Comparison of ENCODE assay signal across 1 cellular context in the genomic region with DNA sequence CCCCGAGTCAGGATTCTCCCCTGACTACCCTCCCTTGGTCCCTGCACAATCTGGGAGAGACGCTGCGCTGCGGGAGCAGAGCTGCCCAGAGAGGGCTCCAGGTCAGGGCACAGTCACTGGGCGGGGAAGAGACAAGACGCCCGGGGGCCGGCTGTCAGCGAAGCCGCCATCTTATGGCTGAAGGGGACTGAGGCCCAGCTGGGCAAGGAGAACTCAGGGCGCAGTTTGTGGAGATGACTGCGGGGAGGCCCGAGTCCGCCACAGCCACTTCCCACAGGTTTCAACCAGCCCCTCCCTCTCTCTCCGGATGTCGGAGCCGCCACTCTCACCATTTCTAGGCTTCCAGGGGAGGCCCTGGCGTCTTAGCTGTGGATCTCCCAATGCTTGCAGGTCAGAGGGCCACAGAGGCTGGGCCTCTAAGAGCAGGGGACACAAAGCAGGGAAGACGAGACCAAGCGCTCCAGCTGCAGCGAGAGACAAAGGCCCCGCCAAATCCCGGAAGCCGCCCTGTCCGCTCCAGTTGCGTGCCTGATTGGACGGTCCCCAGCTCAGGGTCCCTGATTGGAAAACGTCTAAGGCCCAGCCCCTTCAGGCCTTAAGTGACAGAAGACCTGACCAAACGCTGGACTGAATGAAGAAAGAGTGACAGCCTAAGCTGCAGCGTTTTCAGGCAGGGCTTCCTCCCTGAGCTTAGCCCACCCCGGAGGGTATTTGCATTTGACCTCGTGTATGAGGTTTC.
TF ChIP-seq lines count a peak whose summit lies in the region.

A gene (minus strand): TSS at position 484 of the 739 bp plus-strand sequence. CDS start 152 bp downstream, at position 332.

TF ChIP-seq in HepG2, 621 proteins besides CTCF, POLR2A, EP300 and RAD21 (continued from another document and continues in another):
- TF ChIP-seq, protein P1, sequence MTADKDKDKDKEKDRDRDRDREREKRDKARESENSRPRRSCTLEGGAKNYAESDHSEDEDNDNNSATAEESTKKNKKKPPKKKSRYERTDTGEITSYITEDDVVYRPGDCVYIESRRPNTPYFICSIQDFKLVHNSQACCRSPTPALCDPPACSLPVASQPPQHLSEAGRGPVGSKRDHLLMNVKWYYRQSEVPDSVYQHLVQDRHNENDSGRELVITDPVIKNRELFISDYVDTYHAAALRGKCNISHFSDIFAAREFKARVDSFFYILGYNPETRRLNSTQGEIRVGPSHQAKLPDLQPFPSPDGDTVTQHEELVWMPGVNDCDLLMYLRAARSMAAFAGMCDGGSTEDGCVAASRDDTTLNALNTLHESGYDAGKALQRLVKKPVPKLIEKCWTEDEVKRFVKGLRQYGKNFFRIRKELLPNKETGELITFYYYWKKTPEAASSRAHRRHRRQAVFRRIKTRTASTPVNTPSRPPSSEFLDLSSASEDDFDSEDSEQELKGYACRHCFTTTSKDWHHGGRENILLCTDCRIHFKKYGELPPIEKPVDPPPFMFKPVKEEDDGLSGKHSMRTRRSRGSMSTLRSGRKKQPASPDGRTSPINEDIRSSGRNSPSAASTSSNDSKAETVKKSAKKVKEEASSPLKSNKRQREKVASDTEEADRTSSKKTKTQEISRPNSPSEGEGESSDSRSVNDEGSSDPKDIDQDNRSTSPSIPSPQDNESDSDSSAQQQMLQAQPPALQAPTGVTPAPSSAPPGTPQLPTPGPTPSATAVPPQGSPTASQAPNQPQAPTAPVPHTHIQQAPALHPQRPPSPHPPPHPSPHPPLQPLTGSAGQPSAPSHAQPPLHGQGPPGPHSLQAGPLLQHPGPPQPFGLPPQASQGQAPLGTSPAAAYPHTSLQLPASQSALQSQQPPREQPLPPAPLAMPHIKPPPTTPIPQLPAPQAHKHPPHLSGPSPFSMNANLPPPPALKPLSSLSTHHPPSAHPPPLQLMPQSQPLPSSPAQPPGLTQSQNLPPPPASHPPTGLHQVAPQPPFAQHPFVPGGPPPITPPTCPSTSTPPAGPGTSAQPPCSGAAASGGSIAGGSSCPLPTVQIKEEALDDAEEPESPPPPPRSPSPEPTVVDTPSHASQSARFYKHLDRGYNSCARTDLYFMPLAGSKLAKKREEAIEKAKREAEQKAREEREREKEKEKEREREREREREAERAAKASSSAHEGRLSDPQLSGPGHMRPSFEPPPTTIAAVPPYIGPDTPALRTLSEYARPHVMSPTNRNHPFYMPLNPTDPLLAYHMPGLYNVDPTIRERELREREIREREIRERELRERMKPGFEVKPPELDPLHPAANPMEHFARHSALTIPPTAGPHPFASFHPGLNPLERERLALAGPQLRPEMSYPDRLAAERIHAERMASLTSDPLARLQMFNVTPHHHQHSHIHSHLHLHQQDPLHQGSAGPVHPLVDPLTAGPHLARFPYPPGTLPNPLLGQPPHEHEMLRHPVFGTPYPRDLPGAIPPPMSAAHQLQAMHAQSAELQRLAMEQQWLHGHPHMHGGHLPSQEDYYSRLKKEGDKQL (CRISPR knock-in tag; IDR thresholded peaks at IDR 0.05; ENCODE audit: low read depth): no peak
- TF ChIP-seq SIX4 (CRISPR knock-in tag; IDR thresholded peaks at IDR 0.05) (no peak), MIXL1 (CRISPR knock-in tag; IDR thresholded peaks at IDR 0.05) (no peak), ZNF253 (CRISPR knock-in tag; IDR thresholded peaks at IDR 0.05; ENCODE audit: borderline replicate concordance) (no peak), POGZ (CRISPR knock-in tag; IDR thresholded peaks at IDR 0.05) (peak; percentile 55), GABPA (IDR thresholded peaks at IDR 0.05; ENCODE audit: low read depth, low read length) (peak; percentile 70), GABPA (CRISPR knock-in tag; IDR thresholded peaks at IDR 0.05; ENCODE audit: low read depth) (peak; percentile 84), ZNF3 (CRISPR knock-in tag; IDR thresholded peaks at IDR 0.05) (no peak), ZNF251 (CRISPR knock-in tag; IDR thresholded peaks at IDR 0.05) (no peak), NR2F2 (IDR thresholded peaks at IDR 0.05; ENCODE audit: borderline replicate concordance, low read depth) (no peak), ZNF143 (CRISPR knock-in tag; IDR thresholded peaks at IDR 0.05) (no peak), ZNF775 (CRISPR knock-in tag; IDR thresholded peaks at IDR 0.05; ENCODE audit: borderline replicate concordance) (no peak), FOXC1 (CRISPR knock-in tag; IDR thresholded peaks at IDR 0.05; ENCODE audit: borderline replicate concordance) (no peak), ZNF30 (CRISPR knock-in tag; IDR thresholded peaks at IDR 0.05) (no peak), SIN3A (IDR thresholded peaks at IDR 0.05; ENCODE audit: borderline replicate concordance, low read depth, low read length) (peak; percentile 90; the same call in 1 of the 2 replicates), ZNF567 (CRISPR knock-in tag; IDR thresholded peaks at IDR 0.05; ENCODE audit: borderline replicate concordance) (no peak), ATF7-NPFF (CRISPR knock-in tag; IDR thresholded peaks at IDR 0.05; ENCODE audit: low read depth) (no peak; the same call in 1 of the 2 replicates), ZKSCAN1 (IDR thresholded peaks at IDR 0.05; ENCODE audit: low read length) (no peak), RORA (CRISPR knock-in tag; IDR thresholded peaks at IDR 0.05) (no peak), ZSCAN21 (CRISPR knock-in tag; IDR thresholded peaks at IDR 0.05; ENCODE audit: borderline replicate concordance) (no peak), HDAC2 (CRISPR knock-in tag; IDR thresholded peaks at IDR 0.05) (peak; percentile 33; the same call in 1 of the 2 replicates), EHMT2 (IDR thresholded peaks at IDR 0.05; ENCODE audit: borderline replicate concordance, low read depth, low read length) (no peak), PHF5A (CRISPR knock-in tag; IDR thresholded peaks at IDR 0.05; ENCODE audit: low read depth, unreplicated experiment) (no peak), ZNF766 (CRISPR knock-in tag; IDR thresholded peaks at IDR 0.05; ENCODE audit: borderline replicate concordance) (no peak), ZNF33A (CRISPR knock-in tag; IDR thresholded peaks at IDR 0.05; ENCODE audit: borderline replicate concordance) (no peak), ZNF749 (CRISPR knock-in tag; IDR thresholded peaks at IDR 0.05; ENCODE audit: borderline replicate concordance) (no peak), ATF7 (IDR thresholded peaks at IDR 0.05) (no peak), ATF7 (CRISPR knock-in tag; IDR thresholded peaks at IDR 0.05) (no peak), FOXA1 (IDR thresholded peaks at IDR 0.05) (no peak), FOXA1 (CRISPR knock-in tag; IDR thresholded peaks at IDR 0.05) (no peak), SOX6 (IDR thresholded peaks at IDR 0.05) (no peak), SOX6 (CRISPR knock-in tag; IDR thresholded peaks at IDR 0.05) (no peak), RBM22 (optimal IDR thresholded peaks at IDR 0.05; ENCODE audit: low read length) (no peak), NFE2 (CRISPR knock-in tag; IDR thresholded peaks at IDR 0.05) (no peak), NR2F6 (IDR thresholded peaks at IDR 0.05) (peak; percentile 48; the same call in 1 of the 2 replicates), NR2F6 (CRISPR knock-in tag; IDR thresholded peaks at IDR 0.05) (no peak)
- TF ChIP-seq, protein P2, sequence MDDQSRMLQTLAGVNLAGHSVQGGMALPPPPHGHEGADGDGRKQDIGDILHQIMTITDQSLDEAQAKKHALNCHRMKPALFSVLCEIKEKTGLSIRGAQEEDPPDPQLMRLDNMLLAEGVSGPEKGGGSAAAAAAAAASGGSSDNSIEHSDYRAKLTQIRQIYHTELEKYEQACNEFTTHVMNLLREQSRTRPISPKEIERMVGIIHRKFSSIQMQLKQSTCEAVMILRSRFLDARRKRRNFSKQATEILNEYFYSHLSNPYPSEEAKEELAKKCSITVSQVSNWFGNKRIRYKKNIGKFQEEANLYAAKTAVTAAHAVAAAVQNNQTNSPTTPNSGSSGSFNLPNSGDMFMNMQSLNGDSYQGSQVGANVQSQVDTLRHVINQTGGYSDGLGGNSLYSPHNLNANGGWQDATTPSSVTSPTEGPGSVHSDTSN (CRISPR knock-in tag; IDR thresholded peaks at IDR 0.05; ENCODE audit: borderline replicate concordance): peak; percentile 95
- TF ChIP-seq, protein P3, sequence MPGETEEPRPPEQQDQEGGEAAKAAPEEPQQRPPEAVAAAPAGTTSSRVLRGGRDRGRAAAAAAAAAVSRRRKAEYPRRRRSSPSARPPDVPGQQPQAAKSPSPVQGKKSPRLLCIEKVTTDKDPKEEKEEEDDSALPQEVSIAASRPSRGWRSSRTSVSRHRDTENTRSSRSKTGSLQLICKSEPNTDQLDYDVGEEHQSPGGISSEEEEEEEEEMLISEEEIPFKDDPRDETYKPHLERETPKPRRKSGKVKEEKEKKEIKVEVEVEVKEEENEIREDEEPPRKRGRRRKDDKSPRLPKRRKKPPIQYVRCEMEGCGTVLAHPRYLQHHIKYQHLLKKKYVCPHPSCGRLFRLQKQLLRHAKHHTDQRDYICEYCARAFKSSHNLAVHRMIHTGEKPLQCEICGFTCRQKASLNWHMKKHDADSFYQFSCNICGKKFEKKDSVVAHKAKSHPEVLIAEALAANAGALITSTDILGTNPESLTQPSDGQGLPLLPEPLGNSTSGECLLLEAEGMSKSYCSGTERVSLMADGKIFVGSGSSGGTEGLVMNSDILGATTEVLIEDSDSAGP (CRISPR knock-in tag; IDR thresholded peaks at IDR 0.05; ENCODE audit: borderline replicate concordance): peak; percentile 67; the same call in 1 of the 2 replicates
- TF ChIP-seq, protein P4, sequence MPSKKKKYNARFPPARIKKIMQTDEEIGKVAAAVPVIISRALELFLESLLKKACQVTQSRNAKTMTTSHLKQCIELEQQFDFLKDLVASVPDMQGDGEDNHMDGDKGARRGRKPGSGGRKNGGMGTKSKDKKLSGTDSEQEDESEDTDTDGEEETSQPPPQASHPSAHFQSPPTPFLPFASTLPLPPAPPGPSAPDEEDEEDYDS (CRISPR knock-in tag; IDR thresholded peaks at IDR 0.05): no peak
- TF ChIP-seq, protein P5, sequence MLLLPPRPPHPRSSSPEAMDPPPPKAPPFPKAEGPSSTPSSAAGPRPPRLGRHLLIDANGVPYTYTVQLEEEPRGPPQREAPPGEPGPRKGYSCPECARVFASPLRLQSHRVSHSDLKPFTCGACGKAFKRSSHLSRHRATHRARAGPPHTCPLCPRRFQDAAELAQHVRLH (CRISPR knock-in tag; IDR thresholded peaks at IDR 0.05; ENCODE audit: borderline replicate concordance, low read depth): no peak
- TF ChIP-seq, protein P6, sequence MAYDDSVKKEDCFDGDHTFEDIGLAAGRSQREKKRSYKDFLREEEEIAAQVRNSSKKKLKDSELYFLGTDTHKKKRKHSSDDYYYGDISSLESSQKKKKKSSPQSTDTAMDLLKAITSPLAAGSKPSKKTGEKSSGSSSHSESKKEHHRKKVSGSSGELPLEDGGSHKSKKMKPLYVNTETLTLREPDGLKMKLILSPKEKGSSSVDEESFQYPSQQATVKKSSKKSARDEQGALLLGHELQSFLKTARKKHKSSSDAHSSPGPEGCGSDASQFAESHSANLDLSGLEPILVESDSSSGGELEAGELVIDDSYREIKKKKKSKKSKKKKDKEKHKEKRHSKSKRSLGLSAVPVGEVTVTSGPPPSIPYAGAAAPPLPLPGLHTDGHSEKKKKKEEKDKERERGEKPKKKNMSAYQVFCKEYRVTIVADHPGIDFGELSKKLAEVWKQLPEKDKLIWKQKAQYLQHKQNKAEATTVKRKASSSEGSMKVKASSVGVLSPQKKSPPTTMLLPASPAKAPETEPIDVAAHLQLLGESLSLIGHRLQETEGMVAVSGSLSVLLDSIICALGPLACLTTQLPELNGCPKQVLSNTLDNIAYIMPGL (CRISPR knock-in tag; IDR thresholded peaks at IDR 0.05; ENCODE audit: borderline replicate concordance in 1 of 2, low read depth in 1 of 2): peak; percentile 30 to 53; a peak in 2 of 4 replicates
- TF ChIP-seq, protein P7, sequence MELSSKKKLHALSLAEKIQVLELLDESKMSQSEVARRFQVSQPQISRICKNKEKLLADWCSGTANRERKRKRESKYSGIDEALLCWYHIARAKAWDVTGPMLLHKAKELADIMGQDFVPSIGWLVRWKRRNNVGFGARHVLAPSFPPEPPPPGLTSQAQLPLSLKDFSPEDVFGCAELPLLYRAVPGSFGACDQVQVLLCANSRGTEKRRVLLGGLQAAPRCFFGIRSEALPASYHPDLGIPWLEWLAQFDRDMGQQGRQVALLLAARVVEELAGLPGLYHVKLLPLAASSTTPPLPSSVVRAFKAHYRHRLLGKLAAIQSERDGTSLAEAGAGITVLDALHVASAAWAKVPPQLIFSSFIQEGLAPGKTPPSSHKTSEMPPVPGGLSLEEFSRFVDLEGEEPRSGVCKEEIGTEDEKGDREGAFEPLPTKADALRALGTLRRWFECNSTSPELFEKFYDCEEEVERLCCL (CRISPR knock-in tag; IDR thresholded peaks at IDR 0.05; ENCODE audit: borderline replicate concordance): no peak
- TF ChIP-seq, protein P8, sequence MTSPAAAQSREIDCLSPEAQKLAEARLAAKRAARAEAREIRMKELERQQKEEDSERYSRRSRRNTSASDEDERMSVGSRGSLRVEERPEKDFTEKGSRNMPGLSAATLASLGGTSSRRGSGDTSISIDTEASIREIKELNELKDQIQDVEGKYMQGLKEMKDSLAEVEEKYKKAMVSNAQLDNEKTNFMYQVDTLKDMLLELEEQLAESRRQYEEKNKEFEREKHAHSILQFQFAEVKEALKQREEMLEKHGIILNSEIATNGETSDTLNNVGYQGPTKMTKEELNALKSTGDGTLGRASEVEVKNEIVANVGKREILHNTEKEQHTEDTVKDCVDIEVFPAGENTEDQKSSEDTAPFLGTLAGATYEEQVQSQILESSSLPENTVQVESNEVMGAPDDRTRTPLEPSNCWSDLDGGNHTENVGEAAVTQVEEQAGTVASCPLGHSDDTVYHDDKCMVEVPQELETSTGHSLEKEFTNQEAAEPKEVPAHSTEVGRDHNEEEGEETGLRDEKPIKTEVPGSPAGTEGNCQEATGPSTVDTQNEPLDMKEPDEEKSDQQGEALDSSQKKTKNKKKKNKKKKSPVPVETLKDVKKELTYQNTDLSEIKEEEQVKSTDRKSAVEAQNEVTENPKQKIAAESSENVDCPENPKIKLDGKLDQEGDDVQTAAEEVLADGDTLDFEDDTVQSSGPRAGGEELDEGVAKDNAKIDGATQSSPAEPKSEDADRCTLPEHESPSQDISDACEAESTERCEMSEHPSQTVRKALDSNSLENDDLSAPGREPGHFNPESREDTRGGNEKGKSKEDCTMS (CRISPR knock-in tag; conservative IDR thresholded peaks at IDR 0.05): no peak
